20 cellular contexts compared by ENCODE assay signal in genomic region chr11:47668665-47669064, GRCh38. TPM values are rescaled to one million over a fixed set of nuclear protein-coding genes. Genes with fewer than 3 reads are reported as not detected.
DNase-seq lines count a peak whose midpoint lies in the region; ATAC-seq, FAIRE-seq and TF ChIP-seq lines count a peak whose summit lies in the region.
"Had no signal": no experiment of that assay in that cellular context is flagged by ENCODE, and none has a peak within 500 bp of the region (broad histone marks: within the 10 kb centered on the region; RNA-seq: fewer than 3 reads in every experiment).

No MANE protein-coding gene starts in this region.

- H3K9ac ChIP-seq in HepG2 (ENCODE audit: insufficient read depth, low read depth, low read length), result no peak overlapping the region
- H3K9ac ChIP-seq: BLaER1, GM23248 had no signal

- TF ChIP-seq CTCF in HepG2 (CRISPR knock-in tag; IDR thresholded peaks at IDR 0.05) (no peak), testis (IDR thresholded peaks at IDR 0.05) (no peak)

- H3K4me3 ChIP-seq in HepG2 (replicated peaks in 1 of 3; ENCODE audit: insufficient read depth in 1 of 3, low read depth in 2 of 3, low read length in 3 of 3), result no peak overlapping the region
- no peak overlapping the region for H3K4me3 ChIP-seq in testis
- H3K4me3 ChIP-seq: BLaER1, GM23248, HAP-1 had no signal

- CTCF ChIA-PET in HepG2 (lab: Yijun Ruan, JAX; ENCODE audit: low intra/inter-chr PET ratio, low total read pairs), result no interaction called here

- ATAC-seq in HepG2 (peak; percentile 72), GM19351 (IDR thresholded peaks at IDR 0.05; ENCODE audit: unreplicated experiment) (no peak)

- TF ChIP-seq POLR2A in HepG2 (IDR thresholded peaks at IDR 0.05; ENCODE audit: insufficient read depth in 1 of 2, low read depth in 2 of 2, low read length in 2 of 2) (no peak), testis (IDR thresholded peaks at IDR 0.05) (no peak)

- no peaks in the 10 kb centered on the region for H3K9me3 ChIP-seq in HepG2 (ENCODE audit: low read length)
- H3K9me3 ChIP-seq in testis, result no peaks in the 10 kb centered on the region
- H3K9me3 ChIP-seq: BLaER1, HAP-1 had no signal

- H2AFZ ChIP-seq in HepG2 (ENCODE audit: low read length), result no peak overlapping the region
- H2AFZ ChIP-seq: GM23248 had no signal

- no peak for FAIRE-seq in HepG2 (lab: Jason Lieb, UNC)
- FAIRE-seq: GM12891, GM19239 had no signal

- POLR2A ChIA-PET in HepG2 (lab: Yijun Ruan, JAX), result no interaction called here

- no peak overlapping the region; the same call in 1 of the 2 replicates for H3K4me2 ChIP-seq in HepG2 (ENCODE audit: low read depth, low read length)
- H3K4me2 ChIP-seq: BLaER1 had no signal

- intact Hi-C loops in HepG2 (cut with micrococcal nuclease; ENCODE audit: unreplicated experiment), result no loop called here
- intact Hi-C loops in testis (cut with DNase I; ENCODE audit: low total_unique reads), result no loop called here

- DNase-seq in DMS53 treated with DMSO at 0.1 percent for 48 hours (lab: John Stamatoyannopoulos, UW; ENCODE audit: unreplicated experiment), result peak; percentile 0
- peak; percentile 29 for DNase-seq in dermis blood vessel endothelial cell
- DNase-seq in HepG2 (ENCODE audit: low spot score), result peak; percentile 47
- no peak for DNase-seq in HuH-7 (ENCODE audit: low spot score)
- no peak for DNase-seq in testis
- DNase-seq in occipital lobe (lab: John Stamatoyannopoulos, UW), result no peak
- DNase-seq: 8988T; CD4-positive, alpha-beta memory T cell; DMS153; DND-41; EL; GM23248 had no signal

- H3K27me3 ChIP-seq in HepG2 (ENCODE audit: control insufficient read depth in 1 of 2, insufficient read depth in 2 of 2, low read length in 2 of 2) (no peaks in the 10 kb centered on the region), testis (no peaks in the 10 kb centered on the region)
- H3K27me3 ChIP-seq: BLaER1 had no signal

- TF ChIP-seq EP300 in HepG2 (IDR thresholded peaks at IDR 0.05; ENCODE audit: low read depth in 2 of 2, low read length in 2 of 2) (no peak), HepG2 (CRISPR knock-in tag; IDR thresholded peaks at IDR 0.05; ENCODE audit: borderline replicate concordance) (no peak)

- no peaks in the 10 kb centered on the region for H3K36me3 ChIP-seq in HepG2 (replicated peaks in 1 of 2; ENCODE audit: control insufficient read depth in 1 of 2, insufficient read depth in 2 of 2, low read length in 2 of 2)
- H3K36me3 ChIP-seq in testis (ENCODE audit: low read depth, missing control alignments), result no peaks in the 10 kb centered on the region
- H3K36me3 ChIP-seq: BLaER1, HAP-1 had no signal

- in situ Hi-C loops in HepG2 (cut with HindIII; ENCODE audit: extremely low pct_ligation_motif_present, low pct_unique_long_range_greater_than_20kb), result no loop called here

- TF ChIP-seq RAD21 in HepG2 (CRISPR knock-in tag; IDR thresholded peaks at IDR 0.05), result no peak

- H3K27ac ChIP-seq in HepG2 (ENCODE audit: extremely low read length, insufficient read depth, low read length) (no peak overlapping the region), testis (no peak overlapping the region)
- H3K27ac ChIP-seq: BLaER1, GM23248, HL-60 had no signal

- peaks cover 50% of the 10 kb centered on the region for H3K4me1 ChIP-seq in HepG2 (ENCODE audit: insufficient read depth, low read length)
- H3K4me1 ChIP-seq in testis, result no peaks in the 10 kb centered on the region
- H3K4me1 ChIP-seq: BLaER1, HAP-1 had no signal

- no peaks in the 10 kb centered on the region for H4K20me1 ChIP-seq in HepG2 (ENCODE audit: insufficient read depth, low read length)
- H4K20me1 ChIP-seq: BLaER1 had no signal

- BruUV-seq in HepG2 (replicated peaks; lab: Mats Ljungman, UMichigan), result no TSS peak

- H3K79me2 ChIP-seq in HepG2 (ENCODE audit: insufficient read depth, low read length), result no peaks in the 10 kb centered on the region

TF ChIP-seq in HepG2, 621 proteins besides CTCF, POLR2A, EP300 and RAD21 (continues in another document):
- peak; percentile 57 for TF ChIP-seq ELF3 (CRISPR knock-in tag; IDR thresholded peaks at IDR 0.05)
- peak; percentile 65 for TF ChIP-seq RARA (CRISPR knock-in tag; IDR thresholded peaks at IDR 0.05)
- peak; percentile 35; the same call in 1 of the 2 replicates for TF ChIP-seq PAXIP1 (CRISPR knock-in tag; conservative IDR thresholded peaks at IDR 0.05)

RNA-seq across cellular contexts. Expression of gene MTCH2, which starts 26.3 kb away (rescaled TPM):
- total RNA-seq in dermis blood vessel endothelial cell (104 and 133 TPM in 2 replicates), HepG2 (2016; rRNA removed; fragmentation: Illumina TruSeq; extraction: Trizol) (272 and 373 TPM in 2 replicates), testis (10 to 100 TPM; 71.1 to 98.8 TPM), occipital lobe (89.2 TPM)
- 164 and 191 TPM in 2 replicates for total RNA-seq in HepG2 (2016; cell fraction: cytosol; rRNA removed; fragmentation: Illumina TruSeq; extraction: Trizol; ENCODE audit: low read depth)
- total RNA-seq in HepG2 (2016; cell fraction: insoluble cytoplasmic fraction; rRNA removed; fragmentation: Illumina TruSeq; extraction: Trizol), result 286 and 371 TPM in 2 replicates
- total RNA-seq in HepG2 (2016; cell fraction: membrane; rRNA removed; fragmentation: Illumina TruSeq; extraction: Trizol), result 228 and 234 TPM in 2 replicates
- 103 and 123 TPM in 2 replicates for total RNA-seq in HepG2 (2016; cell fraction: nucleus; rRNA removed; fragmentation: Illumina TruSeq; extraction: Trizol)
- polyA plus RNA-seq in HepG2 (2011; rRNA removed) (81.2 and 112 TPM in 2 replicates), testis (ENCODE audit: insufficient read depth, low read depth, low replicate concordance) (396 TPM)
- polyA plus RNA-seq in HepG2 (2011; cell fraction: cytosol; rRNA removed), result 87.7 and 107 TPM in 2 replicates
- polyA plus RNA-seq in HepG2 (2011; cell fraction: nucleus; rRNA removed), result 49.4 and 64.0 TPM in 2 replicates
- polyA plus RNA-seq in HepG2 (2012), result 98.7 and 160 TPM in 2 replicates
- 299 and 351 TPM in 2 replicates for polyA plus RNA-seq in HepG2 (2016; cell fraction: cytosol; fragmentation: Illumina TruSeq; extraction: Trizol; ENCODE audit: low read depth)
- 435 and 478 TPM in 2 replicates for polyA plus RNA-seq in HepG2 (2016; cell fraction: insoluble cytoplasmic fraction; fragmentation: Illumina TruSeq; extraction: Trizol; ENCODE audit: low read depth)
- 229 and 260 TPM in 2 replicates for polyA plus RNA-seq in HepG2 (2016; cell fraction: membrane; fragmentation: Illumina TruSeq; extraction: Trizol; ENCODE audit: low read depth)
- polyA plus RNA-seq in HepG2 (2016; cell fraction: nucleus; fragmentation: Illumina TruSeq; extraction: Trizol; ENCODE audit: insufficient read depth, low read depth), result 238 and 248 TPM in 2 replicates
- polyA minus RNA-seq in HepG2 (2011; rRNA and poly(A)+ RNA removed; ENCODE audit: low replicate concordance), result 128 and 227 TPM in 2 replicates
- 62.1 and 71.2 TPM in 2 replicates for polyA minus RNA-seq in HepG2 (2011; cell fraction: cytosol; rRNA and poly(A)+ RNA removed)
- 35.5 and 37.8 TPM in 2 replicates for polyA minus RNA-seq in HepG2 (2011; cell fraction: nucleus; rRNA and poly(A)+ RNA removed)

RNA-seq across cellular contexts. Expression of gene AGBL2, which starts 46.5 kb away (rescaled TPM):
- total RNA-seq in dermis blood vessel endothelial cell, result 0.17 and 0.23 TPM in 2 replicates
- total RNA-seq in HepG2 (2016; rRNA removed; fragmentation: Illumina TruSeq; extraction: Trizol), result 0.67 and 1.6 TPM in 2 replicates
- total RNA-seq in HepG2 (2016; cell fraction: cytosol; rRNA removed; fragmentation: Illumina TruSeq; extraction: Trizol; ENCODE audit: low read depth), result 1.1 and 1.4 TPM in 2 replicates
- 0.56 and 2.4 TPM in 2 replicates for total RNA-seq in HepG2 (2016; cell fraction: insoluble cytoplasmic fraction; rRNA removed; fragmentation: Illumina TruSeq; extraction: Trizol)
- 1.1 and 2.4 TPM in 2 replicates for total RNA-seq in HepG2 (2016; cell fraction: membrane; rRNA removed; fragmentation: Illumina TruSeq; extraction: Trizol)
- 3.0 and 3.7 TPM in 2 replicates for total RNA-seq in HepG2 (2016; cell fraction: nucleus; rRNA removed; fragmentation: Illumina TruSeq; extraction: Trizol)
- polyA plus RNA-seq in HepG2 (2011; rRNA removed), result 5.7 and 6.7 TPM in 2 replicates
- polyA plus RNA-seq in HepG2 (2011; cell fraction: cytosol; rRNA removed), result 1.2 and 1.6 TPM in 2 replicates
- 16.0 and 24.7 TPM in 2 replicates for polyA plus RNA-seq in HepG2 (2011; cell fraction: nucleus; rRNA removed)
- 1.6 and 2.1 TPM in 2 replicates for polyA plus RNA-seq in HepG2 (2012)
- 0.08 and 0.57 TPM in 2 replicates for polyA plus RNA-seq in HepG2 (2016; cell fraction: cytosol; fragmentation: Illumina TruSeq; extraction: Trizol; ENCODE audit: low read depth)
- polyA plus RNA-seq in HepG2 (2016; cell fraction: insoluble cytoplasmic fraction; fragmentation: Illumina TruSeq; extraction: Trizol; ENCODE audit: low read depth), result 0.80 and 1.1 TPM in 2 replicates
- 0.43 and 0.99 TPM in 2 replicates for polyA plus RNA-seq in HepG2 (2016; cell fraction: membrane; fragmentation: Illumina TruSeq; extraction: Trizol; ENCODE audit: low read depth)
- 10.3 and 15.4 TPM in 2 replicates for polyA plus RNA-seq in HepG2 (2016; cell fraction: nucleus; fragmentation: Illumina TruSeq; extraction: Trizol; ENCODE audit: insufficient read depth, low read depth)
- 3.9 and 7.2 TPM in 2 replicates for polyA minus RNA-seq in HepG2 (2011; rRNA and poly(A)+ RNA removed; ENCODE audit: low replicate concordance)
- 0.59 and 2.4 TPM in 2 replicates for polyA minus RNA-seq in HepG2 (2011; cell fraction: cytosol; rRNA and poly(A)+ RNA removed)
- 8.0 and 8.6 TPM in 2 replicates for polyA minus RNA-seq in HepG2 (2011; cell fraction: nucleus; rRNA and poly(A)+ RNA removed)
- total RNA-seq in testis, result 10 to 100 TPM; 25.8 to 40.6 TPM
- polyA plus RNA-seq in testis (ENCODE audit: insufficient read depth, low read depth, low replicate concordance), result 65.2 TPM
- 0.78 TPM for total RNA-seq in occipital lobe
- total RNA-seq: G401 had no signal
- polyA plus RNA-seq: CD14-positive monocyte had no signal

Comparison
In these comparisons a context has a peak if more than half of its experiments do, and no peak if none do; other contexts are left out.
1. DNase-seq: peak in DMS53 treated with DMSO at 0.1 percent for 48 hours (single experiment), dermis blood vessel endothelial cell (single experiment) and HepG2 (single experiment); none in HuH-7 (single experiment), testis (single experiment) and occipital lobe (single experiment).
2. RNA of gene AGBL2, which starts 46.5 kb away (total RNA-seq): 25.8 to 40.6 TPM in testis; 0.56 to 3.7 TPM in HepG2, 0.78 TPM in occipital lobe (single experiment) and 0.17 to 0.23 TPM in dermis blood vessel endothelial cell; every median in the first group is over 4 times any median in the second.